In the genomic region with DNA sequence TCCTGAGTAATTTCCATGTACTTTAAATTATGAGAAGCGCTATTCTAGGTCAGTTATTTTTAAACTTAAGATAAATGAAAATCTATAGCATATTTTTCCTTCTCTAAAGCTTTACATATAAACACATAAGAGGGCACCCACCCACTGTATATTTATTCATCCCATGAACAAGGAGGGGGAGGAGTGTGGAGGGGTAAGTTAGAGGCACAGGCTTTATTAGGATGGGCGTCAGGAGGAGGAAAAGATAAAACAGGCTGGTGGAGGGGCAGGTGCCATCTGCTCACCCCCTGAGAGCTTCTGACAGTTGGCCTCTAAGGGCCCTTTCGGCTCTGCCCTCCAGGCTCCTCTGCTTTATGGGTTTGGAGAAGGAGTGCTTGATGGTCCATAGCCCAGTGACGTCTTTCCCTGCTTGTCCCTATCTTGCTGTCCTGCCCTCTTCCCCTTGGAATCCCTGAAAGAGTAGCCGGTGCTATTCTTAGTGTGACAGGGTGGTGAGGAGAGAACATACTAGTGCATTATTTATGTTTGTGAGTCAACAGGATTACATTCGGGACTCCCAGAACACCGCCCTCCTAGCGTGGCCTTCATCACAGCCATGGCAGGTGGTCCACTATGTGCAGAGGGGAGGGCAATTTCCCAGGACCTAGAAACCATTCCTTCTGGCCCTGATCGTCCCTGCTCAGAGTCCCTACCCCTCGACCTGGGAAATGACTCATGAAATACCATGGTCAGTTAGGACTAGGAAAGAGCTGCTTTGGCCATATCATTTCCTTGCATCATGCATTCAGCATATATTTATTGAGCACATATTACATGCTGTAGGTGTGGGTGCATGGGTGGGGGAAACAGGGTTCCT, we compare ENCODE assay signal across 14 cellular contexts. TPM values are rescaled to one million over a fixed set of nuclear protein-coding genes. Genes with fewer than 3 reads are reported as not detected.
DNase-seq lines count a peak whose midpoint lies in the region; ATAC-seq, FAIRE-seq and TF ChIP-seq lines count a peak whose summit lies in the region.
"Had no signal": no experiment of that assay in that cellular context is flagged by ENCODE, and none has a peak within 500 bp of the region (broad histone marks: within the 10 kb centered on the region; RNA-seq: fewer than 3 reads in every experiment).

No MANE protein-coding gene starts in this region.

- H3K27ac ChIP-seq in ascending aorta (peak overlapping the region; percentile 96 to 99), stomach smooth muscle (ENCODE audit: low read length) (peak overlapping the region; percentile 37), kidney (ENCODE audit: low read depth in 2 of 2, low read length in 2 of 2) (peak overlapping the region in 1 of 2 donors; percentile 17)
- H3K27ac ChIP-seq: foreskin keratinocyte had no signal

- peaks cover 3 to 15% of the 10 kb centered on the region in 2 donors for H3K36me3 ChIP-seq in ascending aorta
- peaks cover 0 to 5% of the 10 kb centered on the region in 2 donors for H3K36me3 ChIP-seq in stomach smooth muscle (ENCODE audit: control insufficient read depth in 2 of 2, insufficient read depth in 2 of 2, low read length in 2 of 2)
- H3K36me3 ChIP-seq in kidney (ENCODE audit: control insufficient read depth in 1 of 2, insufficient read depth in 2 of 2, low read length in 2 of 2), result no peaks in the 10 kb centered on the region

- no peak for TF ChIP-seq CTCF in ascending aorta (IDR thresholded peaks at IDR 0.05)
- no peak for TF ChIP-seq CTCF in kidney (IDR thresholded peaks at IDR 0.05; ENCODE audit: borderline replicate concordance, extremely low read depth, insufficient read depth)

- intact Hi-C loops in ascending aorta (cut with DNase I) (no loop called here), left ventricle myocardium superior (cut with micrococcal nuclease) (no loop called here), kidney (cut with DNase I) (no loop called here)

- H3K9ac ChIP-seq in stomach smooth muscle (ENCODE audit: low read length in 2 of 2), result no peak overlapping the region
- H3K9ac ChIP-seq in kidney (ENCODE audit: low read length in 2 of 2), result peak overlapping the region in 1 of 2 donors; percentile 19

- H3K27me3 ChIP-seq in ascending aorta, result no peaks in the 10 kb centered on the region
- no peaks in the 10 kb centered on the region for H3K27me3 ChIP-seq in stomach smooth muscle (ENCODE audit: control insufficient read depth in 1 of 2, insufficient read depth in 2 of 2, low read length in 2 of 2)
- H3K27me3 ChIP-seq: foreskin keratinocyte had no signal

- ATAC-seq in left ventricle myocardium superior (peak; percentile 58), GM19455 (IDR thresholded peaks at IDR 0.05; ENCODE audit: unreplicated experiment) (no peak)
- ATAC-seq: foreskin keratinocyte, T-helper 17 cell had no signal

- H3K9me3 ChIP-seq in ascending aorta (no peaks in the 10 kb centered on the region), stomach smooth muscle (ENCODE audit: control insufficient read depth in 2 of 2, low read length in 2 of 2) (no peaks in the 10 kb centered on the region), kidney (ENCODE audit: control insufficient read depth in 1 of 2, low read length in 2 of 2) (no peaks in the 10 kb centered on the region)

- DNase-seq in LHCN-M2 (ENCODE audit: low read depth) (peak; percentile 65), ascending aorta (ENCODE audit: low spot score in 2 of 2) (no peak), left ventricle myocardium superior (no peak), kidney (no peak), activated gamma-delta T cell (lab: John Stamatoyannopoulos, UW) (no peak)
- no peak for DNase-seq in activated naive CD4-positive, alpha-beta T cell treated with Interleukin-2 at 50 U/mL for 16 hours
- DNase-seq: activated CD4-positive, alpha-beta T cell treated with anti-CD3 and anti-CD28 coated beads, Interleukin-2, amount 10 ng/mL, durations not matched to agents 7 days and 5 days; CD4-positive, alpha-beta T cell; foreskin keratinocyte; NCI-H2029 treated with DMSO at 0.1 percent for 48 hours; stimulated activated CD4-positive, alpha-beta T cell treated with anti-CD3 and anti-CD28 coated beads, Interleukin-4, amount 100 ng/mL, for 1 hour; T-helper 17 cell had no signal

- H3K4me1 ChIP-seq in ascending aorta, result peaks cover 44 to 78% of the 10 kb centered on the region in 2 donors
- H3K4me1 ChIP-seq in stomach smooth muscle (ENCODE audit: control insufficient read depth, insufficient read depth, low read length), result peaks cover 70% of the 10 kb centered on the region
- peaks cover 11 to 16% of the 10 kb centered on the region in 2 donors for H3K4me1 ChIP-seq in kidney (ENCODE audit: control insufficient read depth in 1 of 2, insufficient read depth in 1 of 2, low read depth in 1 of 2, low read length in 2 of 2)

- no peak for FAIRE-seq in kidney (lab: Jason Lieb, UNC)

- H3K4me3 ChIP-seq in ascending aorta (no peak overlapping the region), stomach smooth muscle (ENCODE audit: low read length in 2 of 2) (no peak overlapping the region), kidney (ENCODE audit: low read length in 2 of 2) (no peak overlapping the region)

RNA-seq across cellular contexts. Expression of gene SYNPO, which starts 7.9 kb away (rescaled TPM):
- total RNA-seq in LHCN-M2 (2014; rRNA removed) (1.5 and 1.9 TPM in 2 replicates), ascending aorta (128 TPM), left ventricle myocardium superior (675 TPM), kidney (87.6 TPM)
- 16.1 TPM for polyA plus RNA-seq in LHCN-M2 (2012)
- polyA plus RNA-seq in kidney (ENCODE audit: insufficient read depth, low read depth, low replicate concordance), result 46.3 TPM

RNA-seq across cellular contexts. Expression of gene MYOZ3, which starts 28.5 kb away (rescaled TPM):
- total RNA-seq in LHCN-M2 (2014; rRNA removed) (under 0.01 and 0.06 TPM in 2 replicates), ascending aorta (1.1 TPM), left ventricle myocardium superior (3.2 TPM), kidney (0.66 TPM)
- 0.16 TPM for polyA plus RNA-seq in LHCN-M2 (2012)
- polyA plus RNA-seq in kidney (ENCODE audit: insufficient read depth, low read depth, low replicate concordance), result 1.3 TPM
- total RNA-seq: CD4-positive, alpha-beta T cell; T-helper 17 cell had no signal

Comparison
In these comparisons a context has a peak if more than half of its experiments do, and no peak if none do; other contexts are left out.
1. RNA of gene SYNPO, which starts 7.9 kb away (total RNA-seq): 675 TPM in left ventricle myocardium superior (single experiment), 128 TPM in ascending aorta (single experiment) and 87.6 TPM in kidney (single experiment); 1.5 to 1.9 TPM in LHCN-M2; every median in the first group is over 10 times any median in the second.